Comparison of ENCODE assay signal across 8 cellular contexts in the genomic region with DNA sequence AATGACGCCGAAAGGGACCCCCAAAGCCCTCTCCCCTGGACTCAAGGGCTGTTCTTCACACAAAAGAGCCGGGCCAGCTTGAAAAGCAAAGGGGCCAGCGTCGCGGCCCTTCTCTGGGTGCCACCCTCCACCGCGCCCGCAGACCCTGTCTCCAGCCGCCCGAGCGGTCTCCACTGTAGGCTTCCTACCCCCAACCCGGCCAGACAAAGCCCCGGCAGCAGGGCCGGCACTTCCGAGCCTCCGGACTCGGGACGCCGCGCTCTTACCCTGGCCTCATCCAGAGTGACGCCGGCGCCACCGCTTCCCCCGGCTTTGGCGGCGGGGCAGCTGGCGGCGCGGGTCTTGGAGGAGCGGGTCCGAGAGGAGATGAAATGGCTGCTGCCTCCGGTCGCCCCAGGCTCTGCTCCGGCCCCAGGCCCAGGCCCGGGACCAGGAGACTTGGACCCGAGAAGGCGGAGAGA. TPM values are rescaled to one million over a fixed set of nuclear protein-coding genes. Genes with fewer than 3 reads are reported as not detected.
DNase-seq lines count a peak whose midpoint lies in the region; ATAC-seq and TF ChIP-seq lines count a peak whose summit lies in the region.

No MANE protein-coding gene starts in this region.

- H3K27me3 Mint-ChIP-seq in CD4-positive, alpha-beta memory T cell = no peaks in the 10 kb centered on the region

- H3K4me1 Mint-ChIP-seq in CD4-positive, alpha-beta memory T cell = peaks cover 35 to 69% (median 48%) of the 10 kb centered on the region in 4 donors

- peak overlapping the region; percentile 79 to 95 for H3K4me3 ChIP-seq in CD4-positive, alpha-beta memory T cell (ENCODE audit: low read length in 2 of 2)
- H3K4me3 ChIP-seq in mesodermal cell (ENCODE audit: extremely low read depth, insufficient read depth, low read length, poor library complexity, severe bottlenecking) (peak overlapping the region; percentile 96), thoracic aorta (peak overlapping the region; percentile 98)

- DNase-seq in CD4-positive, alpha-beta memory T cell = no peak
- DNase-seq in UCSD-AML1 (lab: John Stamatoyannopoulos, UW; ENCODE audit: unreplicated experiment) (peak; percentile 70), thoracic aorta (ENCODE audit: low spot score) (peak; percentile 2), dedifferentiated amniotic fluid mesenchymal stem cell (ENCODE audit: extremely low spot score) (no peak)
- peak; percentile 15 for DNase-seq in effector CD4-positive, alpha-beta T cell

- H3K36me3 ChIP-seq in CD4-positive, alpha-beta memory T cell (ENCODE audit: insufficient read depth, low read length) = no peaks in the 10 kb centered on the region
- peaks cover 22% of the 10 kb centered on the region for H3K36me3 ChIP-seq in mesodermal cell (ENCODE audit: control insufficient read depth, insufficient read depth, low read length)
- H3K36me3 ChIP-seq in thoracic aorta = no peaks in the 10 kb centered on the region

- H3K4me1 ChIP-seq in CD4-positive, alpha-beta memory T cell (ENCODE audit: insufficient read depth, low read length) = peaks cover 47% of the 10 kb centered on the region
- H3K4me1 ChIP-seq in mesodermal cell (ENCODE audit: control insufficient read depth, insufficient read depth, low read length, poor library complexity, severe bottlenecking) (peaks cover 4% of the 10 kb centered on the region), thoracic aorta (ENCODE audit: control insufficient read depth in 1 of 2, low read depth in 2 of 2) (peaks cover 15 to 39% of the 10 kb centered on the region in 2 donors)

- no peaks in the 10 kb centered on the region for H3K9me3 Mint-ChIP-seq in CD4-positive, alpha-beta memory T cell

- H3K4me3 Mint-ChIP-seq in CD4-positive, alpha-beta memory T cell = peak overlapping the region; percentile 93 to 99 (median 98)

- peak overlapping the region; percentile 96 to 100 (median 100) for H3K27ac Mint-ChIP-seq in CD4-positive, alpha-beta memory T cell

- no peaks in the 10 kb centered on the region for H3K9me3 ChIP-seq in CD4-positive, alpha-beta memory T cell (ENCODE audit: control insufficient read depth in 1 of 2, low read length in 2 of 2)
- H3K9me3 ChIP-seq in mesodermal cell (ENCODE audit: control insufficient read depth, low read length) = no peaks in the 10 kb centered on the region
- no peaks in the 10 kb centered on the region for H3K9me3 ChIP-seq in thoracic aorta

- intact Hi-C loops in CD4-positive, alpha-beta memory T cell (cut with micrococcal nuclease) = loop anchor here (2.0 to 5.0 kb wide), 3 partner anchors 102 to 436 kb away; a partner anchor contains a TSS

- ATAC-seq in GM19438 (IDR thresholded peaks at IDR 0.05; ENCODE audit: low read depth, unreplicated experiment) = peak; percentile 26
- peak; percentile 11 for ATAC-seq in HG03457 (IDR thresholded peaks at IDR 0.05; ENCODE audit: unreplicated experiment)
- peak; percentile 11 for ATAC-seq in thoracic aorta (ENCODE audit: insufficient number of reproducible peaks, low FRiP score, low read depth)

- H3K27me3 ChIP-seq in CD4-positive, alpha-beta memory T cell (ENCODE audit: insufficient read depth, low read length) = no peaks in the 10 kb centered on the region
- no peaks in the 10 kb centered on the region for H3K27me3 ChIP-seq in thoracic aorta (replicated peaks; ENCODE audit: insufficient read depth)

- peaks cover 0 to 11% of the 10 kb centered on the region in 2 donors for H3K36me3 Mint-ChIP-seq in CD4-positive, alpha-beta memory T cell

- peak overlapping the region; percentile 97 for H3K27ac ChIP-seq in CD4-positive, alpha-beta memory T cell (ENCODE audit: low read depth, low read length)
- H3K27ac ChIP-seq in mesodermal cell (ENCODE audit: low read depth, low read length, severe bottlenecking) (peak overlapping the region; percentile 95), thoracic aorta (peak overlapping the region; percentile 98 to 100)

- CTCF ChIA-PET in CD4-positive, alpha-beta memory T cell (lab: Charles Lee; ENCODE audit: partially characterized antibody) = interaction anchor here (0.6 to 4.8 kb wide), 30 partner anchors 8 to 458 kb away, joined by 3 to 64 read pairs (median 4); a partner anchor contains a TSS

- 0% methylated on average over 29 to 30 of the region's 39 CpGs for WGBS in mesodermal cell (ENCODE audit: insufficient coverage in 2 of 2), 2 experiments

- POLR2A ChIA-PET in CD4-positive, alpha-beta memory T cell (lab: Charles Lee; ENCODE audit: partially characterized antibody) = interaction anchor here (0.6 to 5.4 kb wide), 26 partner anchors 8 to 434 kb away, joined by 3 to 144 read pairs (median 6); a partner anchor contains a TSS

- no peak for TF ChIP-seq CTCF in thoracic aorta (IDR thresholded peaks at IDR 0.05)

RNA-seq across cellular contexts. Expression of a gene that starts 0.6 kb away (rescaled TPM):
- total RNA-seq in CD4-positive, alpha-beta memory T cell = 10 to 100 TPM; 38.7 to 44.4 TPM
- 1 to 10 TPM; 3.8 to 7.1 TPM for polyA plus RNA-seq in CD4-positive, alpha-beta memory T cell
- polyA plus RNA-seq in mesodermal cell (2013, experiment 1 of 2) = 9.4 TPM
- 7.9 TPM for polyA plus RNA-seq in mesodermal cell (2013, experiment 2 of 2)
- total RNA-seq in thoracic aorta = 10 to 100 TPM; 38.3 to 80.7 TPM

RNA-seq across cellular contexts. Expression of a gene that starts 13.9 kb away (rescaled TPM):
- total RNA-seq in CD4-positive, alpha-beta memory T cell = 10 to 100 TPM; 14.5 to 15.0 TPM
- 10 to 100 TPM in 1 of 2 donors, 1 to 10 TPM in 1; 9.7 to 12.4 TPM for polyA plus RNA-seq in CD4-positive, alpha-beta memory T cell
- polyA plus RNA-seq in mesodermal cell (2013, experiment 1 of 2) = 23.2 TPM
- polyA plus RNA-seq in mesodermal cell (2013, experiment 2 of 2) = 26.2 TPM
- 10 to 100 TPM in 1 of 2 donors, 1 to 10 TPM in 1; 6.1 to 18.8 TPM for total RNA-seq in thoracic aorta

Comparison
In these comparisons a context has a peak if more than half of its experiments do, and no peak if none do; other contexts are left out.
1. DNase-seq: peak in UCSD-AML1 (single experiment), effector CD4-positive, alpha-beta T cell (single experiment) and thoracic aorta (single experiment); none in CD4-positive, alpha-beta memory T cell (0 of 5) and dedifferentiated amniotic fluid mesenchymal stem cell (single experiment).
2. Peak in every context shown above with its lines, with median percentiles within 50 percentile points of each other: H3K27ac ChIP-seq, H3K4me3 ChIP-seq and ATAC-seq.